ENCODE assay signal across 2 cellular contexts in the genomic region with DNA sequence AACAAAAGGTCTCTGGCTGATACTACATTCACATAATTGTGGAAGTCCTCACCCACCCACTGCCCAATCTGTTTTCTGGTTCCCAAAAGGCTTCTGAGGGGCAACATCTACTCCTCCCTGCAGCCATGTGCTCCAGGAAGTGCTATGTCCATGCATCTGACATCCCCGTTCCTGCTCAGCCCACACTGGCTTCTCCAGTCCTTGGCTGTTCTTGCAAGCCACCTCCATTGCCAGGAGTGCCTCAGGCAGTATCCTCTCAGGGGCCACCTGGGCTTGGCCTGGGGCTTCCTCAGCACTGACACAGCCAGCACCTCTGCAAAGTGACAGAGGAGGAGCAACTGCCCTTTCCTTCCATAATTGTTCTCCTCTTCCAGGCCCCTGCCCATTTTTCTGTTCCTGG.
TF ChIP-seq lines count a peak whose summit lies in the region.

No MANE protein-coding gene starts in this region.

TF ChIP-seq in SK-N-SH treated with all-trans-retinoic acid at 6 μM for 48 hours, 23 proteins besides CTCF, POLR2A, EP300 and RAD21 (continued from another document):
- TF ChIP-seq, protein P1, sequence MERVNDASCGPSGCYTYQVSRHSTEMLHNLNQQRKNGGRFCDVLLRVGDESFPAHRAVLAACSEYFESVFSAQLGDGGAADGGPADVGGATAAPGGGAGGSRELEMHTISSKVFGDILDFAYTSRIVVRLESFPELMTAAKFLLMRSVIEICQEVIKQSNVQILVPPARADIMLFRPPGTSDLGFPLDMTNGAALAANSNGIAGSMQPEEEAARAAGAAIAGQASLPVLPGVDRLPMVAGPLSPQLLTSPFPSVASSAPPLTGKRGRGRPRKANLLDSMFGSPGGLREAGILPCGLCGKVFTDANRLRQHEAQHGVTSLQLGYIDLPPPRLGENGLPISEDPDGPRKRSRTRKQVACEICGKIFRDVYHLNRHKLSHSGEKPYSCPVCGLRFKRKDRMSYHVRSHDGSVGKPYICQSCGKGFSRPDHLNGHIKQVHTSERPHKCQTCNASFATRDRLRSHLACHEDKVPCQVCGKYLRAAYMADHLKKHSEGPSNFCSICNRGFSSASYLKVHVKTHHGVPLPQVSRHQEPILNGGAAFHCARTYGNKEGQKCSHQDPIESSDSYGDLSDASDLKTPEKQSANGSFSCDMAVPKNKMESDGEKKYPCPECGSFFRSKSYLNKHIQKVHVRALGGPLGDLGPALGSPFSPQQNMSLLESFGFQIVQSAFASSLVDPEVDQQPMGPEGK (CRISPR knock-in tag; IDR thresholded peaks at IDR 0.05; ENCODE audit: borderline replicate concordance) = no peak
- TF ChIP-seq ZNF565 (CRISPR knock-in tag; conservative IDR thresholded peaks at IDR 0.05; ENCODE audit: low read depth) (no peak), ZNF8 (CRISPR knock-in tag; IDR thresholded peaks at IDR 0.05) (no peak), BACH2 (CRISPR knock-in tag; IDR thresholded peaks at IDR 0.05; ENCODE audit: borderline replicate concordance) (no peak), ZFP3 (CRISPR knock-in tag; IDR thresholded peaks at IDR 0.05) (no peak), ISL1 (CRISPR knock-in tag; IDR thresholded peaks at IDR 0.05) (no peak), SNAI2 (CRISPR knock-in tag; IDR thresholded peaks at IDR 0.05) (no peak), TOX (CRISPR knock-in tag; IDR thresholded peaks at IDR 0.05; ENCODE audit: borderline replicate concordance) (no peak), ZNF70 (CRISPR knock-in tag; IDR thresholded peaks at IDR 0.05) (no peak), OSR1 (CRISPR knock-in tag; IDR thresholded peaks at IDR 0.05) (no peak), ZC3H10 (CRISPR knock-in tag; IDR thresholded peaks at IDR 0.05) (no peak)
- TF ChIP-seq, protein P2, sequence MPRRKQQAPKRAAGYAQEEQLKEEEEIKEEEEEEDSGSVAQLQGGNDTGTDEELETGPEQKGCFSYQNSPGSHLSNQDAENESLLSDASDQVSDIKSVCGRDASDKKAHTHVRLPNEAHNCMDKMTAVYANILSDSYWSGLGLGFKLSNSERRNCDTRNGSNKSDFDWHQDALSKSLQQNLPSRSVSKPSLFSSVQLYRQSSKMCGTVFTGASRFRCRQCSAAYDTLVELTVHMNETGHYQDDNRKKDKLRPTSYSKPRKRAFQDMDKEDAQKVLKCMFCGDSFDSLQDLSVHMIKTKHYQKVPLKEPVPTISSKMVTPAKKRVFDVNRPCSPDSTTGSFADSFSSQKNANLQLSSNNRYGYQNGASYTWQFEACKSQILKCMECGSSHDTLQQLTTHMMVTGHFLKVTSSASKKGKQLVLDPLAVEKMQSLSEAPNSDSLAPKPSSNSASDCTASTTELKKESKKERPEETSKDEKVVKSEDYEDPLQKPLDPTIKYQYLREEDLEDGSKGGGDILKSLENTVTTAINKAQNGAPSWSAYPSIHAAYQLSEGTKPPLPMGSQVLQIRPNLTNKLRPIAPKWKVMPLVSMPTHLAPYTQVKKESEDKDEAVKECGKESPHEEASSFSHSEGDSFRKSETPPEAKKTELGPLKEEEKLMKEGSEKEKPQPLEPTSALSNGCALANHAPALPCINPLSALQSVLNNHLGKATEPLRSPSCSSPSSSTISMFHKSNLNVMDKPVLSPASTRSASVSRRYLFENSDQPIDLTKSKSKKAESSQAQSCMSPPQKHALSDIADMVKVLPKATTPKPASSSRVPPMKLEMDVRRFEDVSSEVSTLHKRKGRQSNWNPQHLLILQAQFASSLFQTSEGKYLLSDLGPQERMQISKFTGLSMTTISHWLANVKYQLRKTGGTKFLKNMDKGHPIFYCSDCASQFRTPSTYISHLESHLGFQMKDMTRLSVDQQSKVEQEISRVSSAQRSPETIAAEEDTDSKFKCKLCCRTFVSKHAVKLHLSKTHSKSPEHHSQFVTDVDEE (CRISPR knock-in tag; IDR thresholded peaks at IDR 0.05) = no peak
- TF ChIP-seq, protein P3, sequence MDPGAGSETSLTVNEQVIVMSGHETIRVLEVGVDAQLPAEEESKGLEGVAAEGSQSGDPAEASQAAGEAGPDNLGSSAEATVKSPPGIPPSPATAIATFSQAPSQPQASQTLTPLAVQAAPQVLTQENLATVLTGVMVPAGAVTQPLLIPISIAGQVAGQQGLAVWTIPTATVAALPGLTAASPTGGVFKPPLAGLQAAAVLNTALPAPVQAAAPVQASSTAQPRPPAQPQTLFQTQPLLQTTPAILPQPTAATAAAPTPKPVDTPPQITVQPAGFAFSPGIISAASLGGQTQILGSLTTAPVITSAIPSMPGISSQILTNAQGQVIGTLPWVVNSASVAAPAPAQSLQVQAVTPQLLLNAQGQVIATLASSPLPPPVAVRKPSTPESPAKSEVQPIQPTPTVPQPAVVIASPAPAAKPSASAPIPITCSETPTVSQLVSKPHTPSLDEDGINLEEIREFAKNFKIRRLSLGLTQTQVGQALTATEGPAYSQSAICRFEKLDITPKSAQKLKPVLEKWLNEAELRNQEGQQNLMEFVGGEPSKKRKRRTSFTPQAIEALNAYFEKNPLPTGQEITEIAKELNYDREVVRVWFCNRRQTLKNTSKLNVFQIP (CRISPR knock-in tag; IDR thresholded peaks at IDR 0.05; ENCODE audit: borderline replicate concordance, low read depth) = no peak
- TF ChIP-seq, protein P4, sequence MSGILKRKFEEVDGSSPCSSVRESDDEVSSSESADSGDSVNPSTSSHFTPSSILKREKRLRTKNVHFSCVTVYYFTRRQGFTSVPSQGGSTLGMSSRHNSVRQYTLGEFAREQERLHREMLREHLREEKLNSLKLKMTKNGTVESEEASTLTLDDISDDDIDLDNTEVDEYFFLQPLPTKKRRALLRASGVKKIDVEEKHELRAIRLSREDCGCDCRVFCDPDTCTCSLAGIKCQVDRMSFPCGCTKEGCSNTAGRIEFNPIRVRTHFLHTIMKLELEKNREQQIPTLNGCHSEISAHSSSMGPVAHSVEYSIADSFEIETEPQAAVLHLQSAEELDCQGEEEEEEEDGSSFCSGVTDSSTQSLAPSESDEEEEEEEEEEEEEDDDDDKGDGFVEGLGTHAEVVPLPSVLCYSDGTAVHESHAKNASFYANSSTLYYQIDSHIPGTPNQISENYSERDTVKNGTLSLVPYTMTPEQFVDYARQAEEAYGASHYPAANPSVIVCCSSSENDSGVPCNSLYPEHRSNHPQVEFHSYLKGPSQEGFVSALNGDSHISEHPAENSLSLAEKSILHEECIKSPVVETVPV (CRISPR knock-in tag; IDR thresholded peaks at IDR 0.05) = no peak
- TF ChIP-seq, protein P5, sequence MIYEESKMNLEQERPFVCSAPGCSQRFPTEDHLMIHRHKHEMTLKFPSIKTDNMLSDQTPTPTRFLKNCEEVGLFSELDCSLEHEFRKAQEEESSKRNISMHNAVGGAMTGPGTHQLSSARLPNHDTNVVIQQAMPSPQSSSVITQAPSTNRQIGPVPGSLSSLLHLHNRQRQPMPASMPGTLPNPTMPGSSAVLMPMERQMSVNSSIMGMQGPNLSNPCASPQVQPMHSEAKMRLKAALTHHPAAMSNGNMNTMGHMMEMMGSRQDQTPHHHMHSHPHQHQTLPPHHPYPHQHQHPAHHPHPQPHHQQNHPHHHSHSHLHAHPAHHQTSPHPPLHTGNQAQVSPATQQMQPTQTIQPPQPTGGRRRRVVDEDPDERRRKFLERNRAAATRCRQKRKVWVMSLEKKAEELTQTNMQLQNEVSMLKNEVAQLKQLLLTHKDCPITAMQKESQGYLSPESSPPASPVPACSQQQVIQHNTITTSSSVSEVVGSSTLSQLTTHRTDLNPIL (CRISPR knock-in tag; IDR thresholded peaks at IDR 0.05; ENCODE audit: low read depth) = no peak

TF ChIP-seq in SK-N-SH, 30 proteins besides CTCF, POLR2A, EP300 and RAD21 (continued from another document):
- TF ChIP-seq ZBTB33 (IDR thresholded peaks at IDR 0.05; ENCODE audit: borderline replicate concordance, low read depth) = no peak
- no peak for TF ChIP-seq GATA2 (CRISPR knock-in tag; IDR thresholded peaks at IDR 0.05)
- no peak for TF ChIP-seq TAF1 (IDR thresholded peaks at IDR 0.05; ENCODE audit: borderline replicate concordance, low read depth, low read length)
- TF ChIP-seq MAX (IDR thresholded peaks at IDR 0.05; ENCODE audit: low read depth) = no peak
- no peak for TF ChIP-seq JUND (IDR thresholded peaks at IDR 0.05)
- TF ChIP-seq, protein P6, sequence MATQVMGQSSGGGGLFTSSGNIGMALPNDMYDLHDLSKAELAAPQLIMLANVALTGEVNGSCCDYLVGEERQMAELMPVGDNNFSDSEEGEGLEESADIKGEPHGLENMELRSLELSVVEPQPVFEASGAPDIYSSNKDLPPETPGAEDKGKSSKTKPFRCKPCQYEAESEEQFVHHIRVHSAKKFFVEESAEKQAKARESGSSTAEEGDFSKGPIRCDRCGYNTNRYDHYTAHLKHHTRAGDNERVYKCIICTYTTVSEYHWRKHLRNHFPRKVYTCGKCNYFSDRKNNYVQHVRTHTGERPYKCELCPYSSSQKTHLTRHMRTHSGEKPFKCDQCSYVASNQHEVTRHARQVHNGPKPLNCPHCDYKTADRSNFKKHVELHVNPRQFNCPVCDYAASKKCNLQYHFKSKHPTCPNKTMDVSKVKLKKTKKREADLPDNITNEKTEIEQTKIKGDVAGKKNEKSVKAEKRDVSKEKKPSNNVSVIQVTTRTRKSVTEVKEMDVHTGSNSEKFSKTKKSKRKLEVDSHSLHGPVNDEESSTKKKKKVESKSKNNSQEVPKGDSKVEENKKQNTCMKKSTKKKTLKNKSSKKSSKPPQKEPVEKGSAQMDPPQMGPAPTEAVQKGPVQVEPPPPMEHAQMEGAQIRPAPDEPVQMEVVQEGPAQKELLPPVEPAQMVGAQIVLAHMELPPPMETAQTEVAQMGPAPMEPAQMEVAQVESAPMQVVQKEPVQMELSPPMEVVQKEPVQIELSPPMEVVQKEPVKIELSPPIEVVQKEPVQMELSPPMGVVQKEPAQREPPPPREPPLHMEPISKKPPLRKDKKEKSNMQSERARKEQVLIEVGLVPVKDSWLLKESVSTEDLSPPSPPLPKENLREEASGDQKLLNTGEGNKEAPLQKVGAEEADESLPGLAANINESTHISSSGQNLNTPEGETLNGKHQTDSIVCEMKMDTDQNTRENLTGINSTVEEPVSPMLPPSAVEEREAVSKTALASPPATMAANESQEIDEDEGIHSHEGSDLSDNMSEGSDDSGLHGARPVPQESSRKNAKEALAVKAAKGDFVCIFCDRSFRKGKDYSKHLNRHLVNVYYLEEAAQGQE (IDR thresholded peaks at IDR 0.05; ENCODE audit: low read depth, low read length) = no peak
- no peak for TF ChIP-seq TCF12 (IDR thresholded peaks at IDR 0.05)
- no peak for TF ChIP-seq SMC3 (IDR thresholded peaks at IDR 0.05; ENCODE audit: low read depth, low read length)
- TF ChIP-seq RCOR1 (IDR thresholded peaks at IDR 0.05; ENCODE audit: low read length) = no peak
- TF ChIP-seq TEAD4 (IDR thresholded peaks at IDR 0.05; ENCODE audit: borderline replicate concordance, insufficient read depth) = no peak
- TF ChIP-seq YY1 (IDR thresholded peaks at IDR 0.05; ENCODE audit: low read depth) = no peak
- no peak for TF ChIP-seq NFIC (IDR thresholded peaks at IDR 0.05; ENCODE audit: borderline replicate concordance)
- no peak for TF ChIP-seq MXI1 (IDR thresholded peaks at IDR 0.05; ENCODE audit: low read depth, low read length)
- TF ChIP-seq USF2 (IDR thresholded peaks at IDR 0.05; ENCODE audit: borderline replicate concordance, low read depth, low read length) = no peak
- no peak for TF ChIP-seq RXRA (IDR thresholded peaks at IDR 0.05; ENCODE audit: borderline replicate concordance, low read depth)
- no peak for TF ChIP-seq USF1 (IDR thresholded peaks at IDR 0.05; ENCODE audit: borderline replicate concordance, low read depth)
